Comparison of ENCODE assay signal across 11 cellular contexts in genomic region chr4:112287258-112287873, GRCh38. TPM values are rescaled to one million over a fixed set of nuclear protein-coding genes. Genes with fewer than 3 reads are reported as not detected.
DNase-seq lines count a peak whose midpoint lies in the region; ATAC-seq and TF ChIP-seq lines count a peak whose summit lies in the region.
"Had no signal": no experiment of that assay in that cellular context is flagged by ENCODE, and none has a peak within 500 bp of the region (broad histone marks: within the 10 kb centered on the region; RNA-seq: fewer than 3 reads in every experiment).

No MANE protein-coding gene starts in this region.

- H3K9me3 ChIP-seq in OCI-LY7 (ENCODE audit: low read length): peaks cover 16% of the 10 kb centered on the region
- H3K9me3 ChIP-seq in parathyroid adenoma (ENCODE audit: control insufficient read depth, low read length): no peaks in the 10 kb centered on the region
- H3K9me3 ChIP-seq in PC-3 (ENCODE audit: low read length): no peaks in the 10 kb centered on the region
- H3K9me3 ChIP-seq: psoas muscle had no signal

- H3K9me2 ChIP-seq in OCI-LY7 (ENCODE audit: insufficient read depth, low read length) (no peaks in the 10 kb centered on the region), PC-3 (replicated peaks; ENCODE audit: low read length) (no peaks in the 10 kb centered on the region)

- H3K4me2 ChIP-seq in OCI-LY7 (ENCODE audit: low read length) (peak overlapping the region; percentile 74), parathyroid adenoma (ENCODE audit: low read length) (no peak overlapping the region), PC-3 (ENCODE audit: low read length) (no peak overlapping the region)

- H3K9ac ChIP-seq in parathyroid adenoma (no peak overlapping the region), PC-3 (ENCODE audit: low read length) (no peak overlapping the region)
- H3K9ac ChIP-seq: GM23248 had no signal

- no peak for TF ChIP-seq CTCF in OCI-LY7 (conservative IDR thresholded peaks at IDR 0.05; ENCODE audit: low read length)
- no peak for TF ChIP-seq CTCF in parathyroid adenoma (IDR thresholded peaks at IDR 0.05)
- TF ChIP-seq CTCF in PC-3 (conservative IDR thresholded peaks at IDR 0.05; ENCODE audit: low read depth, low read length): no peak

- H3K79me2 ChIP-seq in OCI-LY7 (ENCODE audit: insufficient read depth, low read depth, low read length) (peaks cover 52% of the 10 kb centered on the region), parathyroid adenoma (no peaks in the 10 kb centered on the region), PC-3 (ENCODE audit: low read length) (peaks cover 36% of the 10 kb centered on the region)

- H2AFZ ChIP-seq in OCI-LY7 (ENCODE audit: low read length) (peak overlapping the region; percentile 24; the same call in 1 of the 2 replicates), parathyroid adenoma (peak overlapping the region; percentile 64), PC-3 (ENCODE audit: low read length) (no peak overlapping the region)

- peak overlapping the region; percentile 96 for H3K4me3 ChIP-seq in OCI-LY7 (ENCODE audit: low read depth, low read length, poor library complexity, severe bottlenecking)
- H3K4me3 ChIP-seq in parathyroid adenoma (ENCODE audit: low read depth, low read length): no peak overlapping the region
- no peak overlapping the region for H3K4me3 ChIP-seq in PC-3 (ENCODE audit: low read length)
- H3K4me3 ChIP-seq: psoas muscle had no signal

- no peaks in the 10 kb centered on the region for H3F3A ChIP-seq in PC-3 (ENCODE audit: low read length, unreplicated experiment)

- peak; percentile 35 to 36 for ATAC-seq in activated CD4-positive, CD25-positive, alpha-beta regulatory T cell treated with anti-CD3 and anti-CD28 coated beads, Interleukin-2, amount 50 U/mL, for 24 hours
- ATAC-seq in GM21737 (IDR thresholded peaks at IDR 0.05; ENCODE audit: unreplicated experiment) (peak; percentile 26), PC-3 (no peak)
- ATAC-seq: psoas muscle had no signal

- CTCF ChIA-PET in OCI-LY7 (lab: Charles Lee; ENCODE audit: unreplicated experiment): interaction anchor here (1.7 to 1.8 kb wide), 2 partner anchors 9 to 24 kb away, joined by 4 to 11 read pairs; no protein-coding TSS in a partner anchor
- CTCF ChIA-PET in PC-3 (lab: Charles Lee): no interaction called here

- H3K27me3 ChIP-seq in parathyroid adenoma (ENCODE audit: control insufficient read depth, insufficient read depth, low read length) (no peaks in the 10 kb centered on the region), PC-3 (ENCODE audit: low read length) (no peaks in the 10 kb centered on the region)

- H4K20me1 ChIP-seq in OCI-LY7 (ENCODE audit: insufficient read depth, low read length): peaks cover 9% of the 10 kb centered on the region
- no peaks in the 10 kb centered on the region for H4K20me1 ChIP-seq in PC-3 (ENCODE audit: low read length)

- BruUV-seq in OCI-LY7 (replicated peaks; lab: Mats Ljungman, UMichigan) (TSS peak; percentile 88), PC-3 (replicated peaks; lab: Mats Ljungman, UMichigan) (no TSS peak)

- intact Hi-C loops in OCI-LY7 (cut with micrococcal nuclease; ENCODE audit: unreplicated experiment) (loop anchor here (2.0 kb wide), 1 partner anchor 143 kb away; the partner anchor contains the start of gene FAM241A), PC-3 (cut with micrococcal nuclease) (no loop called here)

- H3K36me3 ChIP-seq in OCI-LY7 (ENCODE audit: insufficient read depth, low read length) (peaks cover 33% of the 10 kb centered on the region), parathyroid adenoma (ENCODE audit: control insufficient read depth, insufficient read depth, low read length) (no peaks in the 10 kb centered on the region), PC-3 (ENCODE audit: low read depth, low read length) (no peaks in the 10 kb centered on the region)

- H3K27ac ChIP-seq in OCI-LY7 (ENCODE audit: low read depth, low read length, poor library complexity, severe bottlenecking) (peak overlapping the region; percentile 94), parathyroid adenoma (no peak overlapping the region), PC-3 (ENCODE audit: low read length) (no peak overlapping the region)
- H3K27ac ChIP-seq: GM23248, psoas muscle had no signal

- DNase-seq in activated CD4-positive, CD25-positive, alpha-beta regulatory T cell (lab: John Stamatoyannopoulos, UW): no peak
- peak; percentile 95 for DNase-seq in OCI-LY7 (ENCODE audit: low spot score)
- DNase-seq in stimulated activated CD8-positive, alpha-beta memory T cell treated with anti-CD3 and anti-CD28 coated beads, Interleukin-4, amount 100 ng/mL, for 48 hours: no peak
- no peak for DNase-seq in PC-3
- DNase-seq in COR-L47 (lab: John Stamatoyannopoulos, UW): no peak
- DNase-seq: GM23248, NCI-H1436, psoas muscle had no signal

- POLR2A ChIA-PET in OCI-LY7 (lab: Charles Lee) (interaction anchor here (0.7 to 4.6 kb wide), 14 partner anchors 9 to 187 kb away, joined by 3 to 37 read pairs (median 4); partner anchors contain the start of gene ALPK1), PC-3 (lab: Charles Lee; ENCODE audit: unreplicated experiment) (no interaction called here)

- H3K4me1 ChIP-seq in OCI-LY7 (ENCODE audit: insufficient read depth, low read length, poor library complexity, severe bottlenecking) (peaks cover 64% of the 10 kb centered on the region), parathyroid adenoma (no peaks in the 10 kb centered on the region), PC-3 (ENCODE audit: insufficient read depth, low read length) (peaks cover 3% of the 10 kb centered on the region; the same call in 1 of the 2 replicates)

RNA-seq across cellular contexts. Expression of gene TIFA, which starts 1.7 kb away (rescaled TPM):
- total RNA-seq in OCI-LY7 (2014; rRNA removed; shearing (Covaris generic)): 82.9 and 84.0 TPM in 2 replicates
- 70.0 and 93.6 TPM in 2 replicates for total RNA-seq in OCI-LY7 (2022)
- 9.4 and 12.5 TPM in 2 replicates for total RNA-seq in PC-3 (2014; rRNA removed)

RNA-seq across cellular contexts. Expression of gene ALPK1, which starts 9.8 kb away (rescaled TPM):
- 22.5 and 33.7 TPM in 2 replicates for total RNA-seq in OCI-LY7 (2014; rRNA removed; shearing (Covaris generic))
- 51.1 and 73.0 TPM in 2 replicates for total RNA-seq in OCI-LY7 (2022)
- 4.2 and 4.3 TPM in 2 replicates for total RNA-seq in PC-3 (2014; rRNA removed)

RNA-seq across cellular contexts. Expression of gene AP1AR, which starts 55.8 kb away (rescaled TPM):
- 18.2 and 24.9 TPM in 2 replicates for total RNA-seq in OCI-LY7 (2014; rRNA removed; shearing (Covaris generic))
- 39.2 and 44.5 TPM in 2 replicates for total RNA-seq in OCI-LY7 (2022)
- 21.3 and 34.6 TPM in 2 replicates for total RNA-seq in PC-3 (2014; rRNA removed)
